Comparison of ENCODE assay signal across 8 cellular contexts in genomic region chr12:76031081-76031413, GRCh38. TPM values are rescaled to one million over a fixed set of nuclear protein-coding genes. Genes with fewer than 3 reads are reported as not detected.
DNase-seq lines count a peak whose midpoint lies in the region; ATAC-seq lines count a peak whose summit lies in the region.

No MANE protein-coding gene starts in this region.

- DNase-seq in activated T-helper 2 cell treated with anti-CD3 and anti-CD28 coated beads, Interferon-gamma antibody, Interleukin-2, Interleukin-4, amounts not matched to agents 10 μg/mL and 5 μg/mL and 100 μg/mL, durations not matched to agents 14 hours and 24 hours and 36 hours (ENCODE audit: low spot score): no peak
- DNase-seq in cortex of kidney (lab: John Stamatoyannopoulos, UW): no peak

- peak; percentile 22 for ATAC-seq in GM18502 (IDR thresholded peaks at IDR 0.05; ENCODE audit: poor library complexity, unreplicated experiment)
- ATAC-seq in HG03060 (IDR thresholded peaks at IDR 0.05; ENCODE audit: low read depth, unreplicated experiment): peak; percentile 4
- no peak for ATAC-seq in HG03442 (IDR thresholded peaks at IDR 0.05; ENCODE audit: unreplicated experiment)
- no peak for ATAC-seq in GM19452 (IDR thresholded peaks at IDR 0.05; ENCODE audit: unreplicated experiment)

- H3K9ac ChIP-seq in iPS-18a (ENCODE audit: low read length) (peak overlapping the region; percentile 79), subcutaneous abdominal adipose tissue (ENCODE audit: low read length in 5 of 5) (peak overlapping the region in 4 of 5 donors; percentile 62 to 96 (median 78))

- H3K36me3 ChIP-seq in iPS-18a (ENCODE audit: control insufficient read depth, low read depth, low read length) (peaks cover 12% of the 10 kb centered on the region), subcutaneous abdominal adipose tissue (ENCODE audit: control insufficient read depth in 5 of 5, insufficient read depth in 5 of 5, low read length in 5 of 5) (no peaks in the 10 kb centered on the region)

- peaks cover 51% of the 10 kb centered on the region for H3K4me1 Mint-ChIP-seq in activated T-helper 2 cell treated with anti-CD3 and anti-CD28 coated beads, Interferon-gamma antibody, Interleukin-2, Interleukin-4, amounts not matched to agents 10 μg/mL and 5 μg/mL and 100 μg/mL, durations not matched to agents 14 hours and 24 hours and 36 hours (ENCODE audit: low read depth)

- H3K4me1 ChIP-seq in iPS-18a (ENCODE audit: control insufficient read depth, low read depth, low read length) (peaks cover 31% of the 10 kb centered on the region), subcutaneous abdominal adipose tissue (ENCODE audit: control insufficient read depth in 5 of 5, insufficient read depth in 5 of 5, low read length in 5 of 5) (peaks cover 1 to 33% (median 24%) of the 10 kb centered on the region in 5 donors)

- H3K9me3 ChIP-seq in iPS-18a (ENCODE audit: control insufficient read depth, low read depth, low read length): no peaks in the 10 kb centered on the region
- H3K9me3 ChIP-seq in subcutaneous abdominal adipose tissue (ENCODE audit: control insufficient read depth in 5 of 5, low read length in 5 of 5): no peaks in the 10 kb centered on the region

- H3K4me3 ChIP-seq in iPS-18a (ENCODE audit: low read length) (peak overlapping the region; percentile 90), subcutaneous abdominal adipose tissue (ENCODE audit: low read depth in 1 of 5, low read length in 5 of 5) (peak overlapping the region; percentile 75 to 93 (median 83))

- H3K27me3 Mint-ChIP-seq in activated T-helper 2 cell treated with anti-CD3 and anti-CD28 coated beads, Interferon-gamma antibody, Interleukin-2, Interleukin-4, amounts not matched to agents 10 μg/mL and 5 μg/mL and 100 μg/mL, durations not matched to agents 14 hours and 24 hours and 36 hours (ENCODE audit: low read depth): no peaks in the 10 kb centered on the region

- H3K27me3 ChIP-seq in iPS-18a (ENCODE audit: control insufficient read depth, insufficient read depth, low read length): peaks cover 7% of the 10 kb centered on the region
- H3K27me3 ChIP-seq in subcutaneous abdominal adipose tissue (ENCODE audit: control insufficient read depth in 5 of 5, insufficient read depth in 4 of 5, low read length in 5 of 5): peaks cover 0 to 13% (median 2%) of the 10 kb centered on the region in 5 donors

- H3K27ac Mint-ChIP-seq in activated T-helper 2 cell treated with anti-CD3 and anti-CD28 coated beads, Interferon-gamma antibody, Interleukin-2, Interleukin-4, amounts not matched to agents 10 μg/mL and 5 μg/mL and 100 μg/mL, durations not matched to agents 14 hours and 24 hours and 36 hours: peak overlapping the region; percentile 97

- intact Hi-C loops in activated T-helper 2 cell treated with anti-CD3 and anti-CD28 coated beads, Interferon-gamma antibody, Interleukin-2, Interleukin-4, amounts not matched to agents 10 μg/mL and 5 μg/mL and 100 μg/mL, durations not matched to agents 14 hours and 24 hours and 36 hours (cut with micrococcal nuclease): loop anchor here (1.0 to 5.0 kb wide), 11 partner anchors 11 to 526 kb away; partner anchors contain the start of genes KRR1, NAP1L1 and OSBPL8

- H3K9me3 Mint-ChIP-seq in activated T-helper 2 cell treated with anti-CD3 and anti-CD28 coated beads, Interferon-gamma antibody, Interleukin-2, Interleukin-4, amounts not matched to agents 10 μg/mL and 5 μg/mL and 100 μg/mL, durations not matched to agents 14 hours and 24 hours and 36 hours: no peaks in the 10 kb centered on the region

- peak overlapping the region; percentile 97 for H3K4me3 Mint-ChIP-seq in activated T-helper 2 cell treated with anti-CD3 and anti-CD28 coated beads, Interferon-gamma antibody, Interleukin-2, Interleukin-4, amounts not matched to agents 10 μg/mL and 5 μg/mL and 100 μg/mL, durations not matched to agents 14 hours and 24 hours and 36 hours (ENCODE audit: low read depth)

- H3K27ac ChIP-seq in iPS-18a (ENCODE audit: low read length) (no peak overlapping the region), subcutaneous abdominal adipose tissue (ENCODE audit: low read depth, low read length) (peak overlapping the region; percentile 53)

- peaks cover 54% of the 10 kb centered on the region for H3K36me3 Mint-ChIP-seq in activated T-helper 2 cell treated with anti-CD3 and anti-CD28 coated beads, Interferon-gamma antibody, Interleukin-2, Interleukin-4, amounts not matched to agents 10 μg/mL and 5 μg/mL and 100 μg/mL, durations not matched to agents 14 hours and 24 hours and 36 hours (ENCODE audit: low read depth)

RNA-seq across cellular contexts. Expression of gene PHLDA1, which starts 0.5 kb away (rescaled TPM):
- total RNA-seq in activated T-helper 2 cell treated with anti-CD3 and anti-CD28 coated beads, Interferon-gamma antibody, Interleukin-2, Interleukin-4, amounts not matched to agents 10 μg/mL and 5 μg/mL and 100 μg/mL, durations not matched to agents 14 hours and 24 hours and 36 hours: 43.2 and 44.2 TPM in 2 replicates

RNA-seq across cellular contexts. Expression of gene NAP1L1, which starts 53.4 kb away (rescaled TPM):
- 701 and 744 TPM in 2 replicates for total RNA-seq in activated T-helper 2 cell treated with anti-CD3 and anti-CD28 coated beads, Interferon-gamma antibody, Interleukin-2, Interleukin-4, amounts not matched to agents 10 μg/mL and 5 μg/mL and 100 μg/mL, durations not matched to agents 14 hours and 24 hours and 36 hours

Comparison
In these comparisons a context has a peak if more than half of its experiments do, and no peak if none do; other contexts are left out.
1. ATAC-seq: peak in GM18502 (single experiment) and HG03060 (single experiment); none in HG03442 (single experiment) and GM19452 (single experiment).